ENCODE assay signal across 21 cellular contexts in the genomic region with DNA sequence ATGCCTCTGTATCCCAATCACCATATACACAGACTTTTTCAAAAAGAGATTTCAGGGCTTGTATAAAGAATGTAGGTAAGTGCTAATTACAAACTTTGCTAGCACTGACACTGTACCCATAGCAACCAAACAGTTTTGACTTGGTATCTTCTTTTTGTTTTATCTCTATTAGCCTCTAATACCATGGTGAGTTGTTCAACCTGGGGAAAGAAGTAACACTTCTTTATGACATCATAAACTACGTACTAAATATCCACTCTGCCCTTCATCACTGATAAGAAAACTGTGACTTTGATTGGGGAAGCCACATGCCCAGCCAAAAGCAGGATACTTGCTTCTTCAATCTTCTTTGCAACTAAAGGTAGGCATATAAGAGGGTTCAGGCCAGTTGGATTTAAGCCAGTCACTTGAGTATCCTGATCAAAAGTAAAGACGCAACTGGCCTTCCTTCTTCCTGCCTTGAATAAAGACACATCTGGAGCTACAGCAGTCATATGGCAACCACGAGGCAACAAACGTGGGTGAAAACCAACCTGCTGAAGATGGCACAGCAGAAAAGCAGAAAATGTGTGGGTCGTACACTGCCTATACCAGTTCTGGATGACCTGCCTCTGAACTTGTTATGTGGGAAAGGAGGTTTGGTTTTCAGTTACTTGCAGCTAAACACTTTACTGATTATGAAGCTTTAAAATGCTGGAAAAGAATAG. TPM values are rescaled to one million over a fixed set of nuclear protein-coding genes. Genes with fewer than 3 reads are reported as not detected.
DNase-seq lines count a peak whose midpoint lies in the region; ATAC-seq, FAIRE-seq and TF ChIP-seq lines count a peak whose summit lies in the region.
"Had no signal": no experiment of that assay in that cellular context is flagged by ENCODE, and none has a peak within 500 bp of the region (broad histone marks: within the 10 kb centered on the region; RNA-seq: fewer than 3 reads in every experiment).

No MANE protein-coding gene starts in this region.

- peaks cover 21 to 63% of the 10 kb centered on the region in 2 experiments for H3K36me3 ChIP-seq in HepG2 (replicated peaks in 1 of 2; ENCODE audit: control insufficient read depth in 1 of 2, insufficient read depth in 2 of 2, low read length in 2 of 2)
- H3K36me3 ChIP-seq in right lobe of liver, result peaks cover 0 to 47% (median 12%) of the 10 kb centered on the region in 4 donors
- peaks cover 5 to 80% (median 10%) of the 10 kb centered on the region in 4 donors for H3K36me3 ChIP-seq in sigmoid colon
- peaks cover 3 to 58% of the 10 kb centered on the region in 2 donors for H3K36me3 ChIP-seq in vagina

- no peaks in the 10 kb centered on the region for H3K9me3 ChIP-seq in HepG2 (ENCODE audit: low read length)
- H3K9me3 ChIP-seq in right lobe of liver, result no peaks in the 10 kb centered on the region
- H3K9me3 ChIP-seq in sigmoid colon, result no peaks in the 10 kb centered on the region
- H3K9me3 ChIP-seq in vagina, result no peaks in the 10 kb centered on the region
- H3K9me3 ChIP-seq: BE2C had no signal

- no peaks in the 10 kb centered on the region for H4K20me1 ChIP-seq in HepG2 (ENCODE audit: insufficient read depth, low read length)

- no peak for TF ChIP-seq RAD21 in HepG2 (CRISPR knock-in tag; IDR thresholded peaks at IDR 0.05)

- TF ChIP-seq CTCF in HepG2 (CRISPR knock-in tag; IDR thresholded peaks at IDR 0.05) (no peak), right lobe of liver (IDR thresholded peaks at IDR 0.05) (no peak), nephron progenitor cell (IDR thresholded peaks at IDR 0.05) (no peak), sigmoid colon (IDR thresholded peaks at IDR 0.05) (no peak), vagina (IDR thresholded peaks at IDR 0.05) (no peak)

- TF ChIP-seq EP300 in HepG2 (IDR thresholded peaks at IDR 0.05; ENCODE audit: low read depth in 2 of 2, low read length in 2 of 2) (no peak), HepG2 (CRISPR knock-in tag; IDR thresholded peaks at IDR 0.05; ENCODE audit: borderline replicate concordance) (no peak), sigmoid colon (IDR thresholded peaks at IDR 0.05) (no peak)

- H3K4me1 Mint-ChIP-seq in activated CD4-positive, alpha-beta T cell treated with anti-CD3 and anti-CD28 coated beads, Interleukin-2, amount 10 ng/mL, durations not matched to agents 24 days and 14 days, result peaks cover 10% of the 10 kb centered on the region
- H3K4me1 Mint-ChIP-seq in T-cell (peaks cover 3 to 16% (median 6%) of the 10 kb centered on the region in 3 donors), nephron progenitor cell (no peaks in the 10 kb centered on the region)

- TF ChIP-seq POLR2A in HepG2 (IDR thresholded peaks at IDR 0.05; ENCODE audit: insufficient read depth in 1 of 2, low read depth in 2 of 2, low read length in 2 of 2) (no peak), right lobe of liver (IDR thresholded peaks at IDR 0.05) (no peak), sigmoid colon (IDR thresholded peaks at IDR 0.05) (no peak), vagina (IDR thresholded peaks at IDR 0.05) (no peak)

- H3K4me1 ChIP-seq in HepG2 (ENCODE audit: insufficient read depth, low read length), result no peaks in the 10 kb centered on the region
- no peaks in the 10 kb centered on the region for H3K4me1 ChIP-seq in right lobe of liver
- peaks cover 0 to 6% (median 2%) of the 10 kb centered on the region in 4 donors for H3K4me1 ChIP-seq in sigmoid colon
- H3K4me1 ChIP-seq in vagina, result peaks cover 6% of the 10 kb centered on the region
- H3K4me1 ChIP-seq: BE2C had no signal

- no peak overlapping the region for H3K27ac ChIP-seq in HepG2 (ENCODE audit: extremely low read length, insufficient read depth, low read length)
- H3K27ac ChIP-seq in right lobe of liver, result no peak overlapping the region
- no peak overlapping the region for H3K27ac ChIP-seq in sigmoid colon
- no peak overlapping the region for H3K27ac ChIP-seq in vagina

- POLR2A ChIA-PET in HepG2 (lab: Yijun Ruan, JAX) (interaction anchor here (1.0 kb wide), 1 partner anchor 16 kb away, joined by 4 read pairs; a partner anchor contains a TSS), T-cell (lab: Charles Lee) (interaction anchor here (0.6 kb wide), 2 partner anchors 13 kb away, joined by 3 to 5 read pairs; no protein-coding TSS in a partner anchor)

- H3K9me3 Mint-ChIP-seq in activated CD4-positive, alpha-beta T cell treated with anti-CD3 and anti-CD28 coated beads, Interleukin-2, amount 10 ng/mL, durations not matched to agents 24 days and 14 days, result no peaks in the 10 kb centered on the region
- H3K9me3 Mint-ChIP-seq in T-cell (no peaks in the 10 kb centered on the region), nephron progenitor cell (no peaks in the 10 kb centered on the region)

- H3K4me3 ChIP-seq in HepG2 (replicated peaks in 1 of 3; ENCODE audit: insufficient read depth in 1 of 3, low read depth in 2 of 3, low read length in 3 of 3) (no peak overlapping the region), right lobe of liver (no peak overlapping the region), sigmoid colon (no peak overlapping the region), vagina (no peak overlapping the region)

- no peaks in the 10 kb centered on the region for H3K79me2 ChIP-seq in HepG2 (ENCODE audit: insufficient read depth, low read length)

- CTCF ChIA-PET in HepG2 (lab: Yijun Ruan, JAX; ENCODE audit: low intra/inter-chr PET ratio, low total read pairs), result no interaction called here
- CTCF ChIA-PET in T-cell (lab: Charles Lee), result interaction anchor here (0.6 kb wide), 6 partner anchors 10 to 783 kb away, joined by 3 to 4 read pairs (median 3); a partner anchor contains a TSS

- intact Hi-C loops in activated CD4-positive, alpha-beta T cell treated with anti-CD3 and anti-CD28 coated beads, Interleukin-2, amount 10 ng/mL, durations not matched to agents 24 days and 14 days (cut with micrococcal nuclease), result no loop called here
- intact Hi-C loops in HepG2 (cut with micrococcal nuclease; ENCODE audit: unreplicated experiment), result no loop called here
- intact Hi-C loops in right lobe of liver (cut with DNase I), result no loop called here
- intact Hi-C loops in sigmoid colon (cut with DNase I), result loop anchor here (2.0 kb wide), 1 partner anchor 751 kb away; no protein-coding TSS in a partner anchor
- intact Hi-C loops in vagina (cut with DNase I), result no loop called here

- in situ Hi-C loops in HepG2 (cut with HindIII; ENCODE audit: extremely low pct_ligation_motif_present, low pct_unique_long_range_greater_than_20kb), result no loop called here

- peak; percentile 50 for DNase-seq in activated CD4-positive, alpha-beta T cell treated with anti-CD3 and anti-CD28 coated beads, Interleukin-2, amount 10 ng/mL, durations not matched to agents 24 days and 14 days
- DNase-seq in activated CD4-positive, alpha-beta T cell treated with anti-CD3 and anti-CD28 coated beads, Interleukin-2, amount 50 U/mL, for 1 hour, result no peak
- no peak for DNase-seq in HepG2 (ENCODE audit: low spot score)
- no peak for DNase-seq in right lobe of liver
- DNase-seq in T-cell, result no peak
- DNase-seq in nephron progenitor cell, result no peak
- DNase-seq in sigmoid colon, result no peak
- no peak for DNase-seq in vagina (ENCODE audit: extremely low spot score in 2 of 2)
- DNase-seq: BE2C, KBM-7, NCI-H1105 treated with DMSO at 0.1 percent for 48 hours, NCI-H1694 treated with DMSO at 0.1 percent for 48 hours, NCI-H2227 treated with DMSO at 0.1 percent for 48 hours, NCI-H510A treated with DMSO at 0.1 percent for 48 hours, NCI-H774 had no signal

- H3K9ac ChIP-seq in HepG2 (ENCODE audit: insufficient read depth, low read depth, low read length), result no peak overlapping the region

- no peak overlapping the region for H2AFZ ChIP-seq in HepG2 (ENCODE audit: low read length)

- no TSS peak for BruUV-seq in HepG2 (replicated peaks; lab: Mats Ljungman, UMichigan)

- H3K27me3 ChIP-seq in HepG2 (ENCODE audit: control insufficient read depth in 1 of 2, insufficient read depth in 2 of 2, low read length in 2 of 2) (no peaks in the 10 kb centered on the region), right lobe of liver (no peaks in the 10 kb centered on the region), sigmoid colon (no peaks in the 10 kb centered on the region), vagina (no peaks in the 10 kb centered on the region)
- H3K27me3 ChIP-seq: BE2C had no signal

- H3K27me3 Mint-ChIP-seq in activated CD4-positive, alpha-beta T cell treated with anti-CD3 and anti-CD28 coated beads, Interleukin-2, amount 10 ng/mL, durations not matched to agents 24 days and 14 days, result no peaks in the 10 kb centered on the region
- H3K27me3 Mint-ChIP-seq in T-cell (no peaks in the 10 kb centered on the region), nephron progenitor cell (ENCODE audit: low read depth, poor library complexity) (no peaks in the 10 kb centered on the region)

- ATAC-seq in HepG2, result no peak
- no peak for ATAC-seq in right lobe of liver
- no peak for ATAC-seq in T-cell (replicated peaks in 1 of 4)
- ATAC-seq: Right ventricle myocardium inferior had no signal

- H3K4me3 Mint-ChIP-seq in activated CD4-positive, alpha-beta T cell treated with anti-CD3 and anti-CD28 coated beads, Interleukin-2, amount 10 ng/mL, durations not matched to agents 24 days and 14 days, result no peak overlapping the region
- H3K4me3 Mint-ChIP-seq in T-cell, result no peak overlapping the region
- no peak overlapping the region for H3K4me3 Mint-ChIP-seq in nephron progenitor cell

- H3K4me2 ChIP-seq in HepG2 (ENCODE audit: low read depth, low read length), result no peak overlapping the region

- H3K27ac Mint-ChIP-seq in activated CD4-positive, alpha-beta T cell treated with anti-CD3 and anti-CD28 coated beads, Interleukin-2, amount 10 ng/mL, durations not matched to agents 24 days and 14 days, result no peak overlapping the region
- H3K27ac Mint-ChIP-seq in T-cell (peak overlapping the region; percentile 2 to 43), nephron progenitor cell (peak overlapping the region; percentile 9)

- H3K36me3 Mint-ChIP-seq in activated CD4-positive, alpha-beta T cell treated with anti-CD3 and anti-CD28 coated beads, Interleukin-2, amount 10 ng/mL, durations not matched to agents 24 days and 14 days (ENCODE audit: low read depth), result peaks cover 60% of the 10 kb centered on the region
- H3K36me3 Mint-ChIP-seq in T-cell (peaks cover 53% of the 10 kb centered on the region), nephron progenitor cell (ENCODE audit: low read depth) (peaks cover 47% of the 10 kb centered on the region)

- no peak for FAIRE-seq in HepG2 (lab: Jason Lieb, UNC)
- FAIRE-seq: D721Med, GM12891, GM18507, H1, RCC 7860 had no signal

- WGBS in HepG2 (ENCODE audit: low lambda C conversion rate), result 99% methylated on average over 5 of the region's 5 CpGs
- WGBS in right lobe of liver (ENCODE audit: insufficient coverage, low coverage, low lambda C conversion rate, missing lambda C conversion rate), result 94% methylated on average over 3 of the region's 5 CpGs
- WGBS in sigmoid colon, 2 donors, result 82 to 85% methylated on average over 5 of the region's 5 CpGs

RNA-seq across cellular contexts. Expression of a gene that starts 16.4 kb away (rescaled TPM):
- 41.6 and 55.4 TPM in 2 replicates for total RNA-seq in activated CD4-positive, alpha-beta T cell treated with anti-CD3 and anti-CD28 coated beads, Interleukin-2, amount 10 ng/mL, durations not matched to agents 24 days and 14 days
- total RNA-seq in HepG2 (2016; rRNA removed; fragmentation: Illumina TruSeq; extraction: Trizol) (21.7 and 30.9 TPM in 2 replicates), right lobe of liver (10 to 100 TPM; 12.2 to 21.6 (median 14.0) TPM), T-cell (10 to 100 TPM; 36.4 to 50.5 (median 40.6) TPM), sigmoid colon (10 to 100 TPM; 20.2 to 35.2 (median 29.6) TPM), vagina (32.2 TPM)
- 24.1 and 25.6 TPM in 2 replicates for total RNA-seq in HepG2 (2016; cell fraction: cytosol; rRNA removed; fragmentation: Illumina TruSeq; extraction: Trizol; ENCODE audit: low read depth)
- total RNA-seq in HepG2 (2016; cell fraction: insoluble cytoplasmic fraction; rRNA removed; fragmentation: Illumina TruSeq; extraction: Trizol), result 22.9 and 27.4 TPM in 2 replicates
- 7.3 and 9.1 TPM in 2 replicates for total RNA-seq in HepG2 (2016; cell fraction: membrane; rRNA removed; fragmentation: Illumina TruSeq; extraction: Trizol)
- total RNA-seq in HepG2 (2016; cell fraction: nucleus; rRNA removed; fragmentation: Illumina TruSeq; extraction: Trizol), result 51.4 and 56.6 TPM in 2 replicates
- polyA plus RNA-seq in HepG2 (2011; rRNA removed) (11.7 and 12.7 TPM in 2 replicates), sigmoid colon (10 to 100 TPM in 1 of 3 donors, 1 to 10 TPM in 2; 4.4 to 14.0 (median 9.0) TPM)
- polyA plus RNA-seq in HepG2 (2011; cell fraction: cytosol; rRNA removed), result 8.3 and 8.8 TPM in 2 replicates
- polyA plus RNA-seq in HepG2 (2011; cell fraction: nucleus; rRNA removed), result 31.9 and 33.8 TPM in 2 replicates
- polyA plus RNA-seq in HepG2 (2012), result 9.5 and 11.6 TPM in 2 replicates
- 3.5 and 3.9 TPM in 2 replicates for polyA plus RNA-seq in HepG2 (2016; cell fraction: cytosol; fragmentation: Illumina TruSeq; extraction: Trizol; ENCODE audit: low read depth)
- 16.9 and 20.5 TPM in 2 replicates for polyA plus RNA-seq in HepG2 (2016; cell fraction: insoluble cytoplasmic fraction; fragmentation: Illumina TruSeq; extraction: Trizol; ENCODE audit: low read depth)
- 3.1 and 4.9 TPM in 2 replicates for polyA plus RNA-seq in HepG2 (2016; cell fraction: membrane; fragmentation: Illumina TruSeq; extraction: Trizol; ENCODE audit: low read depth)
- 44.8 and 47.2 TPM in 2 replicates for polyA plus RNA-seq in HepG2 (2016; cell fraction: nucleus; fragmentation: Illumina TruSeq; extraction: Trizol; ENCODE audit: insufficient read depth, low read depth)
- 74.0 and 88.3 TPM in 2 replicates for polyA minus RNA-seq in HepG2 (2011; rRNA and poly(A)+ RNA removed; ENCODE audit: low replicate concordance)
- polyA minus RNA-seq in HepG2 (2011; cell fraction: cytosol; rRNA and poly(A)+ RNA removed), result 16.3 and 16.4 TPM in 2 replicates
- 77.4 and 82.3 TPM in 2 replicates for polyA minus RNA-seq in HepG2 (2011; cell fraction: nucleus; rRNA and poly(A)+ RNA removed)

RNA-seq across cellular contexts. Expression of a gene that starts 57.6 kb away (rescaled TPM):
- 0.52 and 0.65 TPM in 2 replicates for total RNA-seq in activated CD4-positive, alpha-beta T cell treated with anti-CD3 and anti-CD28 coated beads, Interleukin-2, amount 10 ng/mL, durations not matched to agents 24 days and 14 days
- total RNA-seq in HepG2 (2016; rRNA removed; fragmentation: Illumina TruSeq; extraction: Trizol) (0.52 and 1.1 TPM in 2 replicates), right lobe of liver (1 to 10 TPM in 5 of 6 experiments, under 1 TPM in 1; 0.75 to 2.0 (median 1.3) TPM), T-cell (1 to 10 TPM in 4 of 5 donors, under 1 TPM in 1; 0.96 to 3.1 (median 2.2) TPM), sigmoid colon (10 to 100 TPM; 35.3 to 83.1 (median 54.9) TPM), vagina (27.5 TPM)
- total RNA-seq in HepG2 (2016; cell fraction: cytosol; rRNA removed; fragmentation: Illumina TruSeq; extraction: Trizol; ENCODE audit: low read depth), result 1.1 and 1.6 TPM in 2 replicates
- 0.42 and 0.63 TPM in 2 replicates for total RNA-seq in HepG2 (2016; cell fraction: insoluble cytoplasmic fraction; rRNA removed; fragmentation: Illumina TruSeq; extraction: Trizol)
- total RNA-seq in HepG2 (2016; cell fraction: membrane; rRNA removed; fragmentation: Illumina TruSeq; extraction: Trizol), result 1.5 and 1.6 TPM in 2 replicates
- total RNA-seq in HepG2 (2016; cell fraction: nucleus; rRNA removed; fragmentation: Illumina TruSeq; extraction: Trizol), result 0.99 and 1.6 TPM in 2 replicates
- polyA plus RNA-seq in HepG2 (2011; rRNA removed) (3.0 and 3.1 TPM in 2 replicates), sigmoid colon (1 to 10 TPM in 2 of 3 donors, under 1 TPM in 1; 0.69 to 3.6 (median 1.7) TPM)
- 0.50 and 0.90 TPM in 2 replicates for polyA plus RNA-seq in HepG2 (2011; cell fraction: cytosol; rRNA removed)
- polyA plus RNA-seq in HepG2 (2011; cell fraction: nucleus; rRNA removed), result 6.5 and 7.2 TPM in 2 replicates
- polyA plus RNA-seq in HepG2 (2012), result 2.0 and 3.5 TPM in 2 replicates
- 0.02 and 0.06 TPM in 2 replicates for polyA plus RNA-seq in HepG2 (2016; cell fraction: cytosol; fragmentation: Illumina TruSeq; extraction: Trizol; ENCODE audit: low read depth)
- 0.32 and 0.35 TPM in 2 replicates for polyA plus RNA-seq in HepG2 (2016; cell fraction: insoluble cytoplasmic fraction; fragmentation: Illumina TruSeq; extraction: Trizol; ENCODE audit: low read depth)
- polyA plus RNA-seq in HepG2 (2016; cell fraction: membrane; fragmentation: Illumina TruSeq; extraction: Trizol; ENCODE audit: low read depth), result 0.06 and 0.13 TPM in 2 replicates
- polyA plus RNA-seq in HepG2 (2016; cell fraction: nucleus; fragmentation: Illumina TruSeq; extraction: Trizol; ENCODE audit: insufficient read depth, low read depth), result 2.2 and 3.7 TPM in 2 replicates
- polyA minus RNA-seq in HepG2 (2011; rRNA and poly(A)+ RNA removed; ENCODE audit: low replicate concordance), result 0.12 and 0.46 TPM in 2 replicates
- 0.88 and 1.4 TPM in 2 replicates for polyA minus RNA-seq in HepG2 (2011; cell fraction: cytosol; rRNA and poly(A)+ RNA removed)
- 5.5 and 11.3 TPM in 2 replicates for polyA minus RNA-seq in HepG2 (2011; cell fraction: nucleus; rRNA and poly(A)+ RNA removed)
